ENCODE assay signal across 26 cellular contexts in the genomic region with DNA sequence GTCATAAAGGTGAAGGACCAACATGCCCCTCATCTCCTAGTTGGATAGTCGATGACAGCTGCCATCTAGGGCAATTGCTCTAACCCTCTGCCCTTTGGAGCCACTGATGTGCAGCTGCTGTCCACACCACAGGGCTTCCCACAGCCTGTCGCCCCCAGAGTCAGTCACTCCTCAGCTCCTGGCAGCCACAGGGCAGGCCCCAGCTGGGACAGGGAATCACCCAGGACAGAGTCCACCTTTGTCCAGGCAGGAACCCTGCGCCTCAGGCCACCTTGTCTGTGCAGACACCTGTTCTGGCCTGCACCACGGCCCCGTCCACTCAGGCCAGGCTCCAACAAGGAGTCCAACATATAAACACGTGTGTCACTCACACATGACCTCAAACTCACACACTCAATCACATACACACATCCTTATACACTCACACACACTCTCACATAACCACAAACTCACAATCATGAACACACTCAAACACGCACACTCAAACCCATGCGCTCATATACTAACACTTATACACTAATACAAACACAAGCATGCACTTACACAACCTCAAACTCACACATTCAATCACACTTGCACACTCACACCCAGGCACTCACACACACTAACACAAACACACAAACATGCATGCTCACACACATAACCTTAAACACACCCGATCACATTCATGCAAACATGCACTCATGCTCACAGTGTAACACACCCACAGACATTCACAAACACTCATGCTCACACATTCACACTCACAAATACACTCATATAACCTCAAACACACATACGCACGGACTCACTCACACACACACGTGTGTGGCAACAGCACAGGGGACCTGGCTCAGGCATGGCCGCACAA. TPM values are rescaled to one million over a fixed set of nuclear protein-coding genes. Genes with fewer than 3 reads are reported as not detected.
DNase-seq lines count a peak whose midpoint lies in the region; ATAC-seq, FAIRE-seq and TF ChIP-seq lines count a peak whose summit lies in the region.
"Had no signal": no experiment of that assay in that cellular context is flagged by ENCODE, and none has a peak within 500 bp of the region (broad histone marks: within the 10 kb centered on the region; RNA-seq: fewer than 3 reads in every experiment).

No MANE protein-coding gene starts in this region.

- no peak for ATAC-seq in activated naive CD8-positive, alpha-beta T cell treated with anti-CD3 and anti-CD28 coated beads, Interleukin-2, amount 50 U/mL, for 24 hours
- no peak for ATAC-seq in naive thymus-derived CD4-positive, alpha-beta T cell
- no peak for ATAC-seq in GM21717 (IDR thresholded peaks at IDR 0.05; ENCODE audit: unreplicated experiment)
- ATAC-seq in stimulated activated memory B cell treated with anti-CD40 and anti-IgM and Interleukin-4, amounts not matched to agents 10 μg/mL and 1 μg/mL and 100 μg/mL, for 72 hours: no peak
- ATAC-seq: foreskin keratinocyte, left cardiac atrium, T-cell had no signal

- no peaks in the 10 kb centered on the region for H3K27me3 ChIP-seq in bronchial epithelial cell (ENCODE audit: control insufficient read depth, insufficient read depth, low read length)
- no peaks in the 10 kb centered on the region for H3K27me3 ChIP-seq in naive thymus-derived CD4-positive, alpha-beta T cell (ENCODE audit: control insufficient read depth in 2 of 2, insufficient read depth in 2 of 2, low read length in 2 of 2)
- H3K27me3 ChIP-seq: foreskin keratinocyte, SJSA1, upper lobe of left lung had no signal

- intact Hi-C loops in naive thymus-derived CD4-positive, alpha-beta T cell (cut with micrococcal nuclease): no loop called here

- H3K4me3 ChIP-seq in bronchial epithelial cell (ENCODE audit: low read depth, low read length): no peak overlapping the region
- H3K4me3 ChIP-seq in naive thymus-derived CD4-positive, alpha-beta T cell (ENCODE audit: low read length): no peak overlapping the region
- H3K4me3 ChIP-seq: GM23248, SJSA1, upper lobe of left lung had no signal

- peak overlapping the region; percentile 10 for H3K4me3 Mint-ChIP-seq in activated naive CD8-positive, alpha-beta T cell
- H3K4me3 Mint-ChIP-seq in activated naive CD8-positive, alpha-beta T cell treated with anti-CD3 and anti-CD28 coated beads, Interleukin-2, amount 50 U/mL, for 24 hours: no peak overlapping the region
- no peak overlapping the region for H3K4me3 Mint-ChIP-seq in naive thymus-derived CD4-positive, alpha-beta T cell
- H3K4me3 Mint-ChIP-seq in mesothelial cell of epicardium: no peak overlapping the region
- H3K4me3 Mint-ChIP-seq in stimulated activated memory B cell treated with anti-CD40 and anti-IgM and Interleukin-4, amounts not matched to agents 10 μg/mL and 1 μg/mL and 100 μg/mL, for 72 hours: no peak overlapping the region
- H3K4me3 Mint-ChIP-seq: nephron progenitor cell had no signal

- H3K36me3 Mint-ChIP-seq in activated naive CD8-positive, alpha-beta T cell: peaks cover 3% of the 10 kb centered on the region
- H3K36me3 Mint-ChIP-seq in activated naive CD8-positive, alpha-beta T cell treated with anti-CD3 and anti-CD28 coated beads, Interleukin-2, amount 50 U/mL, for 24 hours (ENCODE audit: low read depth): no peaks in the 10 kb centered on the region
- H3K36me3 Mint-ChIP-seq in naive thymus-derived CD4-positive, alpha-beta T cell: peaks cover 0 to 9% (median 0%) of the 10 kb centered on the region in 5 donors
- peaks cover 1% of the 10 kb centered on the region for H3K36me3 Mint-ChIP-seq in mesothelial cell of epicardium
- no peaks in the 10 kb centered on the region for H3K36me3 Mint-ChIP-seq in stimulated activated memory B cell treated with anti-CD40 and anti-IgM and Interleukin-4, amounts not matched to agents 10 μg/mL and 1 μg/mL and 100 μg/mL, for 72 hours
- H3K36me3 Mint-ChIP-seq: T-cell had no signal

- peaks cover 11 to 41% of the 10 kb centered on the region in 2 donors for H3K4me1 ChIP-seq in naive thymus-derived CD4-positive, alpha-beta T cell (ENCODE audit: control insufficient read depth in 2 of 2, insufficient read depth in 2 of 2, low read length in 2 of 2)
- H3K4me1 ChIP-seq: foreskin keratinocyte, SJSA1 had no signal

- H3K27me3 Mint-ChIP-seq in activated naive CD8-positive, alpha-beta T cell: no peaks in the 10 kb centered on the region
- H3K27me3 Mint-ChIP-seq in activated naive CD8-positive, alpha-beta T cell treated with anti-CD3 and anti-CD28 coated beads, Interleukin-2, amount 50 U/mL, for 24 hours: no peaks in the 10 kb centered on the region
- H3K27me3 Mint-ChIP-seq in naive thymus-derived CD4-positive, alpha-beta T cell: no peaks in the 10 kb centered on the region
- H3K27me3 Mint-ChIP-seq in mesothelial cell of epicardium (ENCODE audit: low read depth): no peaks in the 10 kb centered on the region
- H3K27me3 Mint-ChIP-seq in stimulated activated memory B cell treated with anti-CD40 and anti-IgM and Interleukin-4, amounts not matched to agents 10 μg/mL and 1 μg/mL and 100 μg/mL, for 72 hours: no peaks in the 10 kb centered on the region
- H3K27me3 Mint-ChIP-seq: activated CD4-positive, alpha-beta memory T cell treated with anti-CD3 and anti-CD28 coated beads for 36 hours; T-cell had no signal

- POLR2A ChIA-PET in naive thymus-derived CD4-positive, alpha-beta T cell (lab: Charles Lee): interaction anchor here (0.6 to 2.4 kb wide), 8 partner anchors 10 to 104 kb away, joined by 3 to 22 read pairs (median 8); no protein-coding TSS in a partner anchor

- DNase-seq in activated naive CD8-positive, alpha-beta T cell treated with anti-CD3 and anti-CD28 coated beads, Interleukin-2, amount 50 U/mL, for 24 hours: no peak
- no peak for DNase-seq in bronchial epithelial cell (ENCODE audit: low read depth)
- DNase-seq in naive thymus-derived CD4-positive, alpha-beta T cell: no peak
- DNase-seq in NCI-H345 (lab: John Stamatoyannopoulos, UW): no peak
- no peak for DNase-seq in mesothelial cell of epicardium (ENCODE audit: low spot score in 2 of 2, unreplicated experiment in 2 of 2)
- DNase-seq: activated CD4-positive, alpha-beta memory T cell treated with anti-CD3 and anti-CD28 coated beads for 36 hours; activated CD4-positive, CD25-positive, alpha-beta regulatory T cell; activated CD8-positive, alpha-beta memory T cell treated with anti-CD3 and anti-CD28 coated beads, Interleukin-2, amount 50 U/mL, for 48 hours; activated effector memory CD4-positive, alpha-beta T cell treated with Interleukin-2 at 50 U/mL for 16 hours; effector CD4-positive, alpha-beta T cell; EL; foreskin keratinocyte; GM23248; left cardiac atrium; MV-4-11; NCI-H510A; nephron progenitor cell; NK-92 treated with Interleukin-12 subunit alpha and Interleukin-12 subunit beta, amount 100 ng/mL, for 24 hours; upper lobe of left lung had no signal

- no peaks in the 10 kb centered on the region for H3K9me3 Mint-ChIP-seq in activated naive CD8-positive, alpha-beta T cell (ENCODE audit: low read depth)
- H3K9me3 Mint-ChIP-seq in activated naive CD8-positive, alpha-beta T cell treated with anti-CD3 and anti-CD28 coated beads, Interleukin-2, amount 50 U/mL, for 24 hours: no peaks in the 10 kb centered on the region
- no peaks in the 10 kb centered on the region for H3K9me3 Mint-ChIP-seq in naive thymus-derived CD4-positive, alpha-beta T cell
- H3K9me3 Mint-ChIP-seq in mesothelial cell of epicardium: no peaks in the 10 kb centered on the region
- no peaks in the 10 kb centered on the region for H3K9me3 Mint-ChIP-seq in stimulated activated memory B cell treated with anti-CD40 and anti-IgM and Interleukin-4, amounts not matched to agents 10 μg/mL and 1 μg/mL and 100 μg/mL, for 72 hours
- H3K9me3 Mint-ChIP-seq: activated CD4-positive, alpha-beta memory T cell treated with anti-CD3 and anti-CD28 coated beads for 36 hours; nephron progenitor cell; T-cell had no signal

- CTCF ChIA-PET in naive thymus-derived CD4-positive, alpha-beta T cell (lab: Charles Lee): interaction anchor here (1.4 to 1.8 kb wide), 2 partner anchors 97 to 103 kb away, joined by 3 to 8 read pairs; no protein-coding TSS in a partner anchor

- no peak overlapping the region for H3K27ac Mint-ChIP-seq in activated naive CD8-positive, alpha-beta T cell
- H3K27ac Mint-ChIP-seq in activated naive CD8-positive, alpha-beta T cell treated with anti-CD3 and anti-CD28 coated beads, Interleukin-2, amount 50 U/mL, for 24 hours: no peak overlapping the region
- H3K27ac Mint-ChIP-seq in naive thymus-derived CD4-positive, alpha-beta T cell: no peak overlapping the region
- no peak overlapping the region for H3K27ac Mint-ChIP-seq in mesothelial cell of epicardium
- H3K27ac Mint-ChIP-seq in stimulated activated memory B cell treated with anti-CD40 and anti-IgM and Interleukin-4, amounts not matched to agents 10 μg/mL and 1 μg/mL and 100 μg/mL, for 72 hours: no peak overlapping the region
- H3K27ac Mint-ChIP-seq: nephron progenitor cell, T-cell had no signal

- H3K4me1 Mint-ChIP-seq in activated naive CD8-positive, alpha-beta T cell (ENCODE audit: low read depth): peaks cover 2% of the 10 kb centered on the region
- H3K4me1 Mint-ChIP-seq in activated naive CD8-positive, alpha-beta T cell treated with anti-CD3 and anti-CD28 coated beads, Interleukin-2, amount 50 U/mL, for 24 hours: peaks cover 2% of the 10 kb centered on the region
- H3K4me1 Mint-ChIP-seq in naive thymus-derived CD4-positive, alpha-beta T cell: peaks cover 0 to 14% (median 6%) of the 10 kb centered on the region in 7 donors
- H3K4me1 Mint-ChIP-seq in mesothelial cell of epicardium: peaks cover 14% of the 10 kb centered on the region
- no peaks in the 10 kb centered on the region for H3K4me1 Mint-ChIP-seq in stimulated activated memory B cell treated with anti-CD40 and anti-IgM and Interleukin-4, amounts not matched to agents 10 μg/mL and 1 μg/mL and 100 μg/mL, for 72 hours

- peak; percentile 81 for FAIRE-seq in bronchial epithelial cell (lab: Jason Lieb, UNC)
- FAIRE-seq: A204.1 had no signal

- no peaks in the 10 kb centered on the region for H3K36me3 ChIP-seq in bronchial epithelial cell (ENCODE audit: control insufficient read depth, insufficient read depth, low read length)
- no peaks in the 10 kb centered on the region for H3K36me3 ChIP-seq in naive thymus-derived CD4-positive, alpha-beta T cell (ENCODE audit: control insufficient read depth in 2 of 3, insufficient read depth in 3 of 3, low read length in 3 of 3)
- H3K36me3 ChIP-seq: SJSA1 had no signal

- H3K9me3 ChIP-seq in naive thymus-derived CD4-positive, alpha-beta T cell (ENCODE audit: control insufficient read depth in 2 of 3, low read length in 3 of 3): no peaks in the 10 kb centered on the region
- H3K9me3 ChIP-seq: SJSA1, upper lobe of left lung had no signal

- peak overlapping the region; percentile 96 for H3K27ac ChIP-seq in naive thymus-derived CD4-positive, alpha-beta T cell (ENCODE audit: low read depth, low read length)
- H3K27ac ChIP-seq: foreskin keratinocyte, GM23248, KMS-11, SJSA1, upper lobe of left lung had no signal

- TF ChIP-seq CTCF in bronchial epithelial cell (IDR thresholded peaks at IDR 0.05; ENCODE audit: insufficient read depth, low read length, severe bottlenecking) (no peak), mesothelial cell of epicardium (IDR thresholded peaks at IDR 0.05; ENCODE audit: unreplicated experiment) (no peak)

RNA-seq across cellular contexts. Expression of a gene that starts 29.7 kb away (rescaled TPM):
- 5.3 and 12.0 TPM in 2 replicates for total RNA-seq in bronchial epithelial cell
- total RNA-seq in naive thymus-derived CD4-positive, alpha-beta T cell: 100 to 1,000 TPM in 1 of 5 experiments, 10 to 100 TPM in 4; 42.3 to 101 (median 62.3) TPM
- 10 to 100 TPM in 1 of 2 donors, 1 to 10 TPM in 1; 7.4 to 11.6 TPM for polyA plus RNA-seq in naive thymus-derived CD4-positive, alpha-beta T cell
- 45.8 to 59.2 TPM (median 48.9 TPM) in 3 replicates for total RNA-seq in mesothelial cell of epicardium
